Comparison of ENCODE assay signal across 15 cellular contexts in the genomic region with DNA sequence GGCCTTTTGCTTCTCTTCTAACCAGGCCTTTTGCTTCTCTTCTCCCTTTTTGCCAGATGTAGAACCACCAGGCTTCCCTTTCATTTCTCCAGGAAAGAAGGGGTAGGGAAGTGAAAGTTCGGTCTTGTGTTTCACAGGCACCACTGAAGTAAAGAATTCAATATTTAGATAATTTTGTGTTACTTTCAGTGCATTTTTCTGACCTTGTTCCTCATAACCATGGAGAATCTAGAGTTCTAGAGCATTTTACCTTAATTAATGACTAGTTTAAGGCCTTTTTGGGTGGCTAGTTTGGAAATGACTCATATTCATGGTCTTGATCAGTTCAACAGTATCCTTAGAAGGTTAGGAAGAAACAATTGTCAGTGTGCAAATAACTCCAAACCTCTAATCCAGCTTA. TPM values are rescaled to one million over a fixed set of nuclear protein-coding genes. Genes with fewer than 3 reads are reported as not detected.
DNase-seq lines count a peak whose midpoint lies in the region; ATAC-seq and TF ChIP-seq lines count a peak whose summit lies in the region.
"Had no signal": no experiment of that assay in that cellular context is flagged by ENCODE, and none has a peak within 500 bp of the region (broad histone marks: within the 10 kb centered on the region; RNA-seq: fewer than 3 reads in every experiment).

No MANE protein-coding gene starts in this region.

- POLR2A ChIA-PET in A673 (lab: Charles Lee; ENCODE audit: low non-redundant PET) = no interaction called here

- H3K9me3 Mint-ChIP-seq in activated naive CD8-positive, alpha-beta T cell treated with anti-CD3 and anti-CD28 coated beads, Interleukin-2, amount 50 U/mL, for 24 hours = no peaks in the 10 kb centered on the region
- H3K9me3 Mint-ChIP-seq in activated naive CD8-positive, alpha-beta T cell treated with anti-CD3 and anti-CD28 coated beads for 36 hours = no peaks in the 10 kb centered on the region
- H3K9me3 Mint-ChIP-seq in T-helper 2 cell treated with Interferon-gamma antibody and Interleukin-4, amounts not matched to agents 5 μg/mL and 100 μg/mL, for 36 hours = no peaks in the 10 kb centered on the region
- H3K9me3 Mint-ChIP-seq in stimulated activated naive B cell treated with anti-CD40 and anti-IgM and Interleukin-4, amounts not matched to agents 10 μg/mL and 1 μg/mL and 100 μg/mL, for 72 hours = no peaks in the 10 kb centered on the region

- no peaks in the 10 kb centered on the region for H3K27me3 ChIP-seq in A673 (replicated peaks; ENCODE audit: insufficient read depth, low read depth, low read length, poor library complexity)
- H3K27me3 ChIP-seq: breast epithelium, uterus had no signal

- BruUV-seq in A673 (replicated peaks; lab: Mats Ljungman, UMichigan) = no TSS peak

- no peak for ATAC-seq in activated naive CD8-positive, alpha-beta T cell treated with anti-CD3 and anti-CD28 coated beads, Interleukin-2, amount 50 U/mL, for 24 hours
- ATAC-seq in HG03432 (IDR thresholded peaks at IDR 0.05; ENCODE audit: unreplicated experiment) (peak; percentile 29), GM18907 (IDR thresholded peaks at IDR 0.05; ENCODE audit: unreplicated experiment) (no peak)
- peak; percentile 64 to 71 for ATAC-seq in stimulated activated naive B cell treated with anti-CD40 and anti-IgM and Interleukin-4, amounts not matched to agents 10 μg/mL and 1 μg/mL and 100 μg/mL, for 72 hours (replicated peaks)

- intact Hi-C loops in A673 (cut with micrococcal nuclease; ENCODE audit: unreplicated experiment) = no loop called here

- H3K27ac Mint-ChIP-seq in activated naive CD8-positive, alpha-beta T cell treated with anti-CD3 and anti-CD28 coated beads, Interleukin-2, amount 50 U/mL, for 24 hours = peak overlapping the region; percentile 46
- no peak overlapping the region for H3K27ac Mint-ChIP-seq in activated naive CD8-positive, alpha-beta T cell treated with anti-CD3 and anti-CD28 coated beads for 36 hours
- H3K27ac Mint-ChIP-seq in T-helper 2 cell treated with Interferon-gamma antibody and Interleukin-4, amounts not matched to agents 5 μg/mL and 100 μg/mL, for 36 hours = peak overlapping the region; percentile 42
- no peak overlapping the region for H3K27ac Mint-ChIP-seq in stimulated activated naive B cell treated with anti-CD40 and anti-IgM and Interleukin-4, amounts not matched to agents 10 μg/mL and 1 μg/mL and 100 μg/mL, for 72 hours

- CTCF ChIA-PET in A673 (lab: Charles Lee) = no interaction called here

- H3K36me3 Mint-ChIP-seq in activated naive CD8-positive, alpha-beta T cell treated with anti-CD3 and anti-CD28 coated beads, Interleukin-2, amount 50 U/mL, for 24 hours (ENCODE audit: low read depth) = peaks cover 18% of the 10 kb centered on the region
- peaks cover 14% of the 10 kb centered on the region for H3K36me3 Mint-ChIP-seq in activated naive CD8-positive, alpha-beta T cell treated with anti-CD3 and anti-CD28 coated beads for 36 hours
- peaks cover 22% of the 10 kb centered on the region for H3K36me3 Mint-ChIP-seq in T-helper 2 cell treated with Interferon-gamma antibody and Interleukin-4, amounts not matched to agents 5 μg/mL and 100 μg/mL, for 36 hours (ENCODE audit: low read depth)
- H3K36me3 Mint-ChIP-seq in stimulated activated naive B cell treated with anti-CD40 and anti-IgM and Interleukin-4, amounts not matched to agents 10 μg/mL and 1 μg/mL and 100 μg/mL, for 72 hours = no peaks in the 10 kb centered on the region

- H3K4me1 ChIP-seq in A673 (ENCODE audit: insufficient read depth, low read length, poor library complexity, severe bottlenecking) = peaks cover 14% of the 10 kb centered on the region
- H3K4me1 ChIP-seq: breast epithelium, Caco-2 had no signal

- H3K27me3 Mint-ChIP-seq in activated naive CD8-positive, alpha-beta T cell treated with anti-CD3 and anti-CD28 coated beads, Interleukin-2, amount 50 U/mL, for 24 hours = no peaks in the 10 kb centered on the region
- H3K27me3 Mint-ChIP-seq in activated naive CD8-positive, alpha-beta T cell treated with anti-CD3 and anti-CD28 coated beads for 36 hours = no peaks in the 10 kb centered on the region
- no peaks in the 10 kb centered on the region for H3K27me3 Mint-ChIP-seq in T-helper 2 cell treated with Interferon-gamma antibody and Interleukin-4, amounts not matched to agents 5 μg/mL and 100 μg/mL, for 36 hours (ENCODE audit: low read depth)
- peaks cover 0 to 6% of the 10 kb centered on the region in 2 donors for H3K27me3 Mint-ChIP-seq in stimulated activated naive B cell treated with anti-CD40 and anti-IgM and Interleukin-4, amounts not matched to agents 10 μg/mL and 1 μg/mL and 100 μg/mL, for 72 hours

- DNase-seq in activated naive CD8-positive, alpha-beta T cell treated with anti-CD3 and anti-CD28 coated beads, Interleukin-2, amount 50 U/mL, for 24 hours = no peak
- no peak for DNase-seq in activated naive CD8-positive, alpha-beta T cell treated with anti-CD3 and anti-CD28 coated beads for 36 hours
- DNase-seq in T-helper 2 cell treated with Interferon-gamma antibody and Interleukin-4, amounts not matched to agents 5 μg/mL and 100 μg/mL, for 36 hours (ENCODE audit: low spot score) = no peak
- no peak for DNase-seq in stimulated activated naive B cell treated with anti-CD40 and anti-IgM and Interleukin-4, amounts not matched to agents 10 μg/mL and 1 μg/mL and 100 μg/mL, for 72 hours
- DNase-seq in NCI-H2227 (lab: John Stamatoyannopoulos, UW; ENCODE audit: unreplicated experiment) (no peak), A673 (ENCODE audit: low spot score) (no peak)
- DNase-seq: Caco-2; dermis blood vessel endothelial cell; HCEC 1CT; Right ventricle myocardium superior; stimulated activated CD4-positive, alpha-beta T cell treated with anti-CD3 and anti-CD28 coated beads, Interleukin-1b, Interleukin-23, amount 100 ng/mL, for 48 hours; uterus had no signal

- H3K9me3 ChIP-seq in A673 (ENCODE audit: low read depth, low read length, poor library complexity, severe bottlenecking) = no peaks in the 10 kb centered on the region
- H3K9me3 ChIP-seq: breast epithelium, Caco-2, uterus had no signal

- H3K4me3 ChIP-seq in A673 (ENCODE audit: low read depth, low read length, poor library complexity, severe bottlenecking) = no peak overlapping the region
- H3K4me3 ChIP-seq: breast epithelium, uterus had no signal

- no peaks in the 10 kb centered on the region for H3K36me3 ChIP-seq in A673 (ENCODE audit: insufficient read depth, low read length, poor library complexity, severe bottlenecking)
- H3K36me3 ChIP-seq: breast epithelium, uterus had no signal

- H3K27ac ChIP-seq in A673 (ENCODE audit: low read depth, low read length, poor library complexity, severe bottlenecking) = no peak overlapping the region
- H3K27ac ChIP-seq: breast epithelium, uterus had no signal

- H3K4me1 Mint-ChIP-seq in activated naive CD8-positive, alpha-beta T cell treated with anti-CD3 and anti-CD28 coated beads, Interleukin-2, amount 50 U/mL, for 24 hours = peaks cover 81% of the 10 kb centered on the region
- peaks cover 53% of the 10 kb centered on the region for H3K4me1 Mint-ChIP-seq in activated naive CD8-positive, alpha-beta T cell treated with anti-CD3 and anti-CD28 coated beads for 36 hours
- H3K4me1 Mint-ChIP-seq in T-helper 2 cell treated with Interferon-gamma antibody and Interleukin-4, amounts not matched to agents 5 μg/mL and 100 μg/mL, for 36 hours (ENCODE audit: low read depth) = peaks cover 83% of the 10 kb centered on the region
- peaks cover 13 to 19% of the 10 kb centered on the region in 2 donors for H3K4me1 Mint-ChIP-seq in stimulated activated naive B cell treated with anti-CD40 and anti-IgM and Interleukin-4, amounts not matched to agents 10 μg/mL and 1 μg/mL and 100 μg/mL, for 72 hours

- no peak for TF ChIP-seq CTCF in A673 (conservative IDR thresholded peaks at IDR 0.05; ENCODE audit: low read depth, low read length)

- H3K4me3 Mint-ChIP-seq in activated naive CD8-positive, alpha-beta T cell treated with anti-CD3 and anti-CD28 coated beads, Interleukin-2, amount 50 U/mL, for 24 hours = no peak overlapping the region
- H3K4me3 Mint-ChIP-seq in activated naive CD8-positive, alpha-beta T cell treated with anti-CD3 and anti-CD28 coated beads for 36 hours = no peak overlapping the region
- H3K4me3 Mint-ChIP-seq in T-helper 2 cell treated with Interferon-gamma antibody and Interleukin-4, amounts not matched to agents 5 μg/mL and 100 μg/mL, for 36 hours = peak overlapping the region; percentile 34
- no peak overlapping the region for H3K4me3 Mint-ChIP-seq in stimulated activated naive B cell treated with anti-CD40 and anti-IgM and Interleukin-4, amounts not matched to agents 10 μg/mL and 1 μg/mL and 100 μg/mL, for 72 hours

RNA-seq across cellular contexts. Expression of gene GRAMD1B, which starts 22.7 kb away (rescaled TPM):
- total RNA-seq in activated naive CD8-positive, alpha-beta T cell treated with anti-CD3 and anti-CD28 coated beads for 36 hours = 10 to 100 TPM; 20.3 to 20.6 TPM
- total RNA-seq in A673 (2021) = 12.8 and 13.0 TPM in 2 replicates

Comparison
In these comparisons a context has a peak if more than half of its experiments do, and no peak if none do; other contexts are left out.
1. H3K27ac Mint-ChIP-seq: peak in activated naive CD8-positive, alpha-beta T cell treated with anti-CD3 and anti-CD28 coated beads, Interleukin-2, amount 50 U/mL, for 24 hours (single experiment) and T-helper 2 cell treated with Interferon-gamma antibody and Interleukin-4, amounts not matched to agents 5 μg/mL and 100 μg/mL, for 36 hours (single experiment); none in activated naive CD8-positive, alpha-beta T cell treated with anti-CD3 and anti-CD28 coated beads for 36 hours (single experiment) and stimulated activated naive B cell treated with anti-CD40 and anti-IgM and Interleukin-4, amounts not matched to agents 10 μg/mL and 1 μg/mL and 100 μg/mL, for 72 hours (single experiment).
2. ATAC-seq: peak in HG03432 (single experiment) and stimulated activated naive B cell treated with anti-CD40 and anti-IgM and Interleukin-4, amounts not matched to agents 10 μg/mL and 1 μg/mL and 100 μg/mL, for 72 hours (2 of 2); none in activated naive CD8-positive, alpha-beta T cell treated with anti-CD3 and anti-CD28 coated beads, Interleukin-2, amount 50 U/mL, for 24 hours (single experiment) and GM18907 (single experiment).